In the genomic region with DNA sequence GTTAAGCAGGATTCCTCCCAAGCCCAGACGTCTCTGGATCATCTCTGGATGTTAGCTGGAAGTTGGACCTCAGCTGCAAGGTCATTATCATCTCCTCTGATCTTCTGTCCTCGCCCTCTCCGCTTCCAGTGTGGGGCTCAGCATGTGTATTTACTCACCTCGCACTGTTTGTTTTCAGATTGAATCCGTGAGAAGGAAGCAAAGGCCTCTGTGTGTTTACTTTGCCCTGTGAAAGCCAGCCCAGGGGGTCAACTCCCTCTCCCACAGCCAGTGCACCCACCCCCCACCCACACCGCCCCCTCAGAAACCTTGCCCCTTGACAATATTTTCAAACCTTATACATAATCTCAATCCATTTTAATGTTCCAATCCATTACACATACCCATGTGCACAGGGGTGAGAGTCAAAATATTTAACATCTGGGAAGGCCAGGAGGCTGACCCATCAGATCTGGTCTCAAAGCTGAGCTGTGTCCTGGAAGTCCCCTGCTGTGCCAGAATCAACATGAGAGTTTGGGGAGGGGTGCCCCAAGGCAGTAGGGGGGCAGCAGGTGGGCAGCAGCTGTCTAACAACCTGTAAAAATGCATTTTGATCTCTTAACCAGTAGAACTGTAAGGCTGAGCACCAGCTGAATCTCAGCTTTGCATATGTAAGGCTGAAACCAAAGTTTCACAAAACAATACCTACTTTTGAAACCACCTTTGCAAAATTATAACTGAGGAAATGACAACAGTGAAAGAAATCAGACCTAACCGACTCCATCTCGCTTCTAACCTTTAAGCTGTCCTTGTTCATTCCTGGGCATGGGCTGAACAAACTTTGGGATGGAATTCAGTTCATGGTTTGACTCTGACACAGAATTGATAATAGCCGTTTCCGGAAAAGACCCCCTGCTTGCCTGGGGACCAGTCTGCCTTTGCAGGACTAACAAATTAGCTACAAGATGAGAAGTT, we compare ENCODE assay signal across 1 cellular context.
TF ChIP-seq lines count a peak whose summit lies in the region.

No MANE protein-coding gene starts in this region.

TF ChIP-seq in HepG2, 621 proteins besides CTCF, POLR2A, EP300 and RAD21 (continued from another document and continues in another):
- TF ChIP-seq, protein P1, sequence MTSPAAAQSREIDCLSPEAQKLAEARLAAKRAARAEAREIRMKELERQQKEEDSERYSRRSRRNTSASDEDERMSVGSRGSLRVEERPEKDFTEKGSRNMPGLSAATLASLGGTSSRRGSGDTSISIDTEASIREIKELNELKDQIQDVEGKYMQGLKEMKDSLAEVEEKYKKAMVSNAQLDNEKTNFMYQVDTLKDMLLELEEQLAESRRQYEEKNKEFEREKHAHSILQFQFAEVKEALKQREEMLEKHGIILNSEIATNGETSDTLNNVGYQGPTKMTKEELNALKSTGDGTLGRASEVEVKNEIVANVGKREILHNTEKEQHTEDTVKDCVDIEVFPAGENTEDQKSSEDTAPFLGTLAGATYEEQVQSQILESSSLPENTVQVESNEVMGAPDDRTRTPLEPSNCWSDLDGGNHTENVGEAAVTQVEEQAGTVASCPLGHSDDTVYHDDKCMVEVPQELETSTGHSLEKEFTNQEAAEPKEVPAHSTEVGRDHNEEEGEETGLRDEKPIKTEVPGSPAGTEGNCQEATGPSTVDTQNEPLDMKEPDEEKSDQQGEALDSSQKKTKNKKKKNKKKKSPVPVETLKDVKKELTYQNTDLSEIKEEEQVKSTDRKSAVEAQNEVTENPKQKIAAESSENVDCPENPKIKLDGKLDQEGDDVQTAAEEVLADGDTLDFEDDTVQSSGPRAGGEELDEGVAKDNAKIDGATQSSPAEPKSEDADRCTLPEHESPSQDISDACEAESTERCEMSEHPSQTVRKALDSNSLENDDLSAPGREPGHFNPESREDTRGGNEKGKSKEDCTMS (CRISPR knock-in tag; conservative IDR thresholded peaks at IDR 0.05), result no peak
- TF ChIP-seq ZNF674 (CRISPR knock-in tag; IDR thresholded peaks at IDR 0.05; ENCODE audit: low read depth), result no peak
- TF ChIP-seq, protein P2, sequence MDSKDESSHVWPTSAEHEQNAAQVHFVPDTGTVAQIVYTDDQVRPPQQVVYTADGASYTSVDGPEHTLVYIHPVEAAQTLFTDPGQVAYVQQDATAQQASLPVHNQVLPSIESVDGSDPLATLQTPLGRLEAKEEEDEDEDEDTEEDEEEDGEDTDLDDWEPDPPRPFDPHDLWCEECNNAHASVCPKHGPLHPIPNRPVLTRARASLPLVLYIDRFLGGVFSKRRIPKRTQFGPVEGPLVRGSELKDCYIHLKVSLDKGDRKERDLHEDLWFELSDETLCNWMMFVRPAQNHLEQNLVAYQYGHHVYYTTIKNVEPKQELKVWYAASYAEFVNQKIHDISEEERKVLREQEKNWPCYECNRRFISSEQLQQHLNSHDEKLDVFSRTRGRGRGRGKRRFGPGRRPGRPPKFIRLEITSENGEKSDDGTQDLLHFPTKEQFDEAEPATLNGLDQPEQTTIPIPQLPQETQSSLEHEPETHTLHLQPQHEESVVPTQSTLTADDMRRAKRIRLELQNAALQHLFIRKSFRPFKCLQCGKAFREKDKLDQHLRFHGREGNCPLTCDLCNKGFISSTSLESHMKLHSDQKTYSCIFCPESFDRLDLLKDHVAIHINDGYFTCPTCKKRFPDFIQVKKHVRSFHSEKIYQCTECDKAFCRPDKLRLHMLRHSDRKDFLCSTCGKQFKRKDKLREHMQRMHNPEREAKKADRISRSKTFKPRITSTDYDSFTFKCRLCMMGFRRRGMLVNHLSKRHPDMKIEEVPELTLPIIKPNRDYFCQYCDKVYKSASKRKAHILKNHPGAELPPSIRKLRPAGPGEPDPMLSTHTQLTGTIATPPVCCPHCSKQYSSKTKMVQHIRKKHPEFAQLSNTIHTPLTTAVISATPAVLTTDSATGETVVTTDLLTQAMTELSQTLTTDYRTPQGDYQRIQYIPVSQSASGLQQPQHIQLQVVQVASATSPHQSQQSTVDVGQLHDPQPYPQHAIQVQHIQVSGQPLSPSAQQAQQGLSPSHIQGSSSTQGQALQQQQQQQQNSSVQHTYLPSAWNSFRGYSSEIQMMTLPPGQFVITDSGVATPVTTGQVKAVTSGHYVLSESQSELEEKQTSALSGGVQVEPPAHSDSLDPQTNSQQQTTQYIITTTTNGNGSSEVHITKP (CRISPR knock-in tag; IDR thresholded peaks at IDR 0.05; ENCODE audit: low read depth), result 0 out of 2 replicates have a peak, but pooled peaks have one; percentile 40
- peak; percentile 83 for TF ChIP-seq TEAD3 (CRISPR knock-in tag; optimal IDR thresholded peaks at IDR 0.05; ENCODE audit: borderline replicate concordance)
- no peak for TF ChIP-seq AGO2 (optimal IDR thresholded peaks at IDR 0.05; ENCODE audit: low read depth, low read length)
- no peak; the same call in 1 of the 2 replicates for TF ChIP-seq ZNF143 (CRISPR knock-in tag; IDR thresholded peaks at IDR 0.05)
- TF ChIP-seq, protein P3, sequence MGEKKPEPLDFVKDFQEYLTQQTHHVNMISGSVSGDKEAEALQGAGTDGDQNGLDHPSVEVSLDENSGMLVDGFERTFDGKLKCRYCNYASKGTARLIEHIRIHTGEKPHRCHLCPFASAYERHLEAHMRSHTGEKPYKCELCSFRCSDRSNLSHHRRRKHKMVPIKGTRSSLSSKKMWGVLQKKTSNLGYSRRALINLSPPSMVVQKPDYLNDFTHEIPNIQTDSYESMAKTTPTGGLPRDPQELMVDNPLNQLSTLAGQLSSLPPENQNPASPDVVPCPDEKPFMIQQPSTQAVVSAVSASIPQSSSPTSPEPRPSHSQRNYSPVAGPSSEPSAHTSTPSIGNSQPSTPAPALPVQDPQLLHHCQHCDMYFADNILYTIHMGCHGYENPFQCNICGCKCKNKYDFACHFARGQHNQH (CRISPR knock-in tag; IDR thresholded peaks at IDR 0.05), result peak; percentile 82
- TF ChIP-seq SCMH1 (CRISPR knock-in tag; IDR thresholded peaks at IDR 0.05; ENCODE audit: borderline replicate concordance), result no peak
- TF ChIP-seq FLYWCH1 (CRISPR knock-in tag; IDR thresholded peaks at IDR 0.05), result no peak
- no peak for TF ChIP-seq ZFP36 (IDR thresholded peaks at IDR 0.05; ENCODE audit: borderline replicate concordance, low read depth, low read length, partially characterized antibody)
- TF ChIP-seq SMAD1 (CRISPR knock-in tag; IDR thresholded peaks at IDR 0.05; ENCODE audit: borderline replicate concordance, low read depth), result no peak
- TF ChIP-seq ZNF431 (CRISPR knock-in tag; IDR thresholded peaks at IDR 0.05; ENCODE audit: borderline replicate concordance, low read depth), result no peak
- TF ChIP-seq ZSCAN20 (CRISPR knock-in tag; IDR thresholded peaks at IDR 0.05; ENCODE audit: borderline replicate concordance), result no peak
- 0 out of 2 replicates have a peak, but pooled peaks have one; percentile 59 for TF ChIP-seq NFKBIZ (CRISPR knock-in tag; IDR thresholded peaks at IDR 0.05)
- TF ChIP-seq ZFX (CRISPR knock-in tag; IDR thresholded peaks at IDR 0.05; ENCODE audit: low read depth), result peak; percentile 69; the same call in 1 of the 2 replicates
- TF ChIP-seq CCAR2 (optimal IDR thresholded peaks at IDR 0.05; ENCODE audit: low read depth, low read length), result peak; percentile 65
- TF ChIP-seq HMG20B (CRISPR knock-in tag; conservative IDR thresholded peaks at IDR 0.05), result peak; percentile 96
- TF ChIP-seq ZNF775 (CRISPR knock-in tag; IDR thresholded peaks at IDR 0.05; ENCODE audit: borderline replicate concordance), result no peak
- TF ChIP-seq TP53 (CRISPR knock-in tag; conservative IDR thresholded peaks at IDR 0.05), result 0 out of 2 replicates have a peak, but pooled peaks have one; percentile 26
- TF ChIP-seq THAP8 (CRISPR knock-in tag; IDR thresholded peaks at IDR 0.05; ENCODE audit: borderline replicate concordance), result no peak
- no peak for TF ChIP-seq ZNF280D (CRISPR knock-in tag; IDR thresholded peaks at IDR 0.05)
- TF ChIP-seq ZNF333 (CRISPR knock-in tag; IDR thresholded peaks at IDR 0.05; ENCODE audit: borderline replicate concordance), result no peak
- no peak for TF ChIP-seq NFYC (CRISPR knock-in tag; IDR thresholded peaks at IDR 0.05)
- TF ChIP-seq ZNF329 (CRISPR knock-in tag; IDR thresholded peaks at IDR 0.05; ENCODE audit: low read depth), result 0 out of 2 replicates have a peak, but pooled peaks have one; percentile 39
- TF ChIP-seq SP2 (CRISPR knock-in tag; IDR thresholded peaks at IDR 0.05), result no peak
- TF ChIP-seq, protein P4, sequence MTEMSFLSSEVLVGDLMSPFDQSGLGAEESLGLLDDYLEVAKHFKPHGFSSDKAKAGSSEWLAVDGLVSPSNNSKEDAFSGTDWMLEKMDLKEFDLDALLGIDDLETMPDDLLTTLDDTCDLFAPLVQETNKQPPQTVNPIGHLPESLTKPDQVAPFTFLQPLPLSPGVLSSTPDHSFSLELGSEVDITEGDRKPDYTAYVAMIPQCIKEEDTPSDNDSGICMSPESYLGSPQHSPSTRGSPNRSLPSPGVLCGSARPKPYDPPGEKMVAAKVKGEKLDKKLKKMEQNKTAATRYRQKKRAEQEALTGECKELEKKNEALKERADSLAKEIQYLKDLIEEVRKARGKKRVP (CRISPR knock-in tag; IDR thresholded peaks at IDR 0.05), result no peak; a peak in 1 of 4 replicates
- TF ChIP-seq ZKSCAN1 (IDR thresholded peaks at IDR 0.05; ENCODE audit: low read length), result no peak
- no peak for TF ChIP-seq ZNF768 (CRISPR knock-in tag; IDR thresholded peaks at IDR 0.05)
- TF ChIP-seq, protein P5, sequence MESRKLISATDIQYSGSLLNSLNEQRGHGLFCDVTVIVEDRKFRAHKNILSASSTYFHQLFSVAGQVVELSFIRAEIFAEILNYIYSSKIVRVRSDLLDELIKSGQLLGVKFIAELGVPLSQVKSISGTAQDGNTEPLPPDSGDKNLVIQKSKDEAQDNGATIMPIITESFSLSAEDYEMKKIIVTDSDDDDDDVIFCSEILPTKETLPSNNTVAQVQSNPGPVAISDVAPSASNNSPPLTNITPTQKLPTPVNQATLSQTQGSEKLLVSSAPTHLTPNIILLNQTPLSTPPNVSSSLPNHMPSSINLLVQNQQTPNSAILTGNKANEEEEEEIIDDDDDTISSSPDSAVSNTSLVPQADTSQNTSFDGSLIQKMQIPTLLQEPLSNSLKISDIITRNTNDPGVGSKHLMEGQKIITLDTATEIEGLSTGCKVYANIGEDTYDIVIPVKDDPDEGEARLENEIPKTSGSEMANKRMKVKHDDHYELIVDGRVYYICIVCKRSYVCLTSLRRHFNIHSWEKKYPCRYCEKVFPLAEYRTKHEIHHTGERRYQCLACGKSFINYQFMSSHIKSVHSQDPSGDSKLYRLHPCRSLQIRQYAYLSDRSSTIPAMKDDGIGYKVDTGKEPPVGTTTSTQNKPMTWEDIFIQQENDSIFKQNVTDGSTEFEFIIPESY (CRISPR knock-in tag; IDR thresholded peaks at IDR 0.05), result peak; percentile 54; the same call in 1 of the 2 replicates
- no peak for TF ChIP-seq XRCC5 (optimal IDR thresholded peaks at IDR 0.05; ENCODE audit: low read length)
- TF ChIP-seq MAFG (CRISPR knock-in tag; IDR thresholded peaks at IDR 0.05), result no peak
- TF ChIP-seq RBM39 (IDR thresholded peaks at IDR 0.05; ENCODE audit: low read depth, low read length, poor library complexity, severe bottlenecking), result no peak
- peak; percentile 44; the same call in 1 of the 2 replicates for TF ChIP-seq YEATS2 (CRISPR knock-in tag; IDR thresholded peaks at IDR 0.05; ENCODE audit: borderline replicate concordance)
- no peak for TF ChIP-seq ZNF569 (CRISPR knock-in tag; IDR thresholded peaks at IDR 0.05; ENCODE audit: borderline replicate concordance)
- TF ChIP-seq ZNF616 (CRISPR knock-in tag; IDR thresholded peaks at IDR 0.05; ENCODE audit: low read depth), result no peak
- TF ChIP-seq ZNF580 (CRISPR knock-in tag; IDR thresholded peaks at IDR 0.05; ENCODE audit: borderline replicate concordance, low read depth), result peak; percentile 57; the same call in 1 of the 2 replicates
- TF ChIP-seq SRSF1 (optimal IDR thresholded peaks at IDR 0.05; ENCODE audit: low read depth, low read length), result no peak
- peak; percentile 70 for TF ChIP-seq ZNF350 (CRISPR knock-in tag; IDR thresholded peaks at IDR 0.05; ENCODE audit: borderline replicate concordance, low read depth)
- TF ChIP-seq PLSCR1 (CRISPR knock-in tag; IDR thresholded peaks at IDR 0.05; ENCODE audit: borderline replicate concordance), result no peak
- no peak for TF ChIP-seq FIP1L1 (IDR thresholded peaks at IDR 0.05; ENCODE audit: borderline replicate concordance, insufficient read depth, low read depth, low read length)
- TF ChIP-seq ZNF383 (CRISPR knock-in tag; IDR thresholded peaks at IDR 0.05; ENCODE audit: borderline replicate concordance), result no peak
- TF ChIP-seq SSRP1 (CRISPR knock-in tag; IDR thresholded peaks at IDR 0.05), result no peak; the same call in 1 of the 2 replicates
